10 cellular contexts compared by ENCODE assay signal in the genomic region with DNA sequence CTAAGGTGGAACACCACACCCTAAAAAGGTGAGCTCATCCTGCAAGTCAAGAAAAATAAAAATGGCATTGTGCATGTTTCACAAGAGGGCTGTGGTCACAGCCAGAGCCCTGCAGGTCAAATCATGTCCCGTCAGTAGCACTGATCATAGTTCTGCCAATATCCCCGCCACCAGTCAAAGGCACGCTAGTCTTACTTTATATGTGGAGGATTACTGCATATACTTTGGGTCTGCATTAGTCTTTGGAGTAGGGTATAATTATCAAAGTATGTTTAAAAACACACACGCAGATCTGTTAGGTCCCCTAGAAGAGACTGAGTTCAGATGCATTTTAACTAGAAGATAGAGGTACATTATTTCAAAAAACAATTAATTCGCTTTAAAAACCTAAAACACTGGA. TPM values are rescaled to one million over a fixed set of nuclear protein-coding genes. Genes with fewer than 3 reads are reported as not detected.
DNase-seq lines count a peak whose midpoint lies in the region; ATAC-seq, FAIRE-seq and TF ChIP-seq lines count a peak whose summit lies in the region.
"Had no signal": no experiment of that assay in that cellular context is flagged by ENCODE, and none has a peak within 500 bp of the region (broad histone marks: within the 10 kb centered on the region; RNA-seq: fewer than 3 reads in every experiment).

No MANE protein-coding gene starts in this region.

- DNase-seq in GM23338 (ENCODE audit: low spot score), result peak; percentile 11
- DNase-seq in NCI-H345 (lab: John Stamatoyannopoulos, UW), result peak; percentile 50
- DNase-seq in endothelial cell of umbilical vein (ENCODE audit: low read depth, low spot score), result no peak
- no peak for DNase-seq in osteocyte (ENCODE audit: extremely low spot score, unreplicated experiment)
- DNase-seq in COLO829 (ENCODE audit: low spot score), result no peak
- DNase-seq: immature natural killer cell had no signal

- TF ChIP-seq POLR2A in endothelial cell of umbilical vein (IDR thresholded peaks at IDR 0.05; ENCODE audit: low read depth, low read length), result no peak

- peaks cover 8% of the 10 kb centered on the region for H3K27me3 Mint-ChIP-seq in GM23338 (ENCODE audit: insufficient read depth, low read depth, poor library complexity)
- peaks cover 4% of the 10 kb centered on the region for H3K27me3 Mint-ChIP-seq in osteocyte (ENCODE audit: unreplicated experiment)

- H3F3A ChIP-seq in GM23338 (replicated peaks; ENCODE audit: low read depth), result no peaks in the 10 kb centered on the region

- H3K27me3 ChIP-seq in GM23338 (ENCODE audit: insufficient read depth) (peaks cover 14% of the 10 kb centered on the region), endothelial cell of umbilical vein (ENCODE audit: control insufficient read depth in 2 of 2, insufficient read depth in 2 of 2, low read length in 2 of 2) (no peaks in the 10 kb centered on the region)

- H3K36me3 Mint-ChIP-seq in GM23338 (ENCODE audit: low read depth) (peaks cover 12% of the 10 kb centered on the region; the same call in 2 of the 3 replicates), osteocyte (ENCODE audit: unreplicated experiment) (peaks cover 2% of the 10 kb centered on the region)
- H3K36me3 Mint-ChIP-seq: immature natural killer cell had no signal

- H3K4me1 ChIP-seq in GM23338 (ENCODE audit: insufficient read depth) (peaks cover 16% of the 10 kb centered on the region), endothelial cell of umbilical vein (ENCODE audit: control insufficient read depth, extremely low read depth, insufficient read depth, low read length) (peaks cover 27% of the 10 kb centered on the region)

- H3K27ac Mint-ChIP-seq in GM23338 (peak overlapping the region; percentile 95), osteocyte (ENCODE audit: unreplicated experiment) (no peak overlapping the region)
- H3K27ac Mint-ChIP-seq: immature natural killer cell had no signal

- H4K20me1 ChIP-seq in GM23338 (replicated peaks; ENCODE audit: insufficient read depth), result no peaks in the 10 kb centered on the region
- no peaks in the 10 kb centered on the region for H4K20me1 ChIP-seq in endothelial cell of umbilical vein (replicated peaks; ENCODE audit: control insufficient read depth, extremely low read depth, insufficient read depth, low read length)

- no peaks in the 10 kb centered on the region; the same call in 1 of the 3 replicates for H3K9me3 Mint-ChIP-seq in GM23338
- H3K9me3 Mint-ChIP-seq in osteocyte (ENCODE audit: unreplicated experiment), result no peaks in the 10 kb centered on the region
- H3K9me3 Mint-ChIP-seq: immature natural killer cell had no signal

- no peaks in the 10 kb centered on the region for H3K9me3 ChIP-seq in endothelial cell of umbilical vein (replicated peaks; ENCODE audit: control insufficient read depth, insufficient read depth, low read length)

- intact Hi-C loops in endothelial cell of umbilical vein (cut with micrococcal nuclease), result loop anchor here (5.0 kb wide), 2 partner anchors 233 to 667 kb away; a partner anchor contains a TSS

- H3K4me2 ChIP-seq in GM23338 (peak overlapping the region; percentile 85), endothelial cell of umbilical vein (ENCODE audit: insufficient read depth, low read length) (peak overlapping the region; percentile 92)

- CTCF ChIA-PET in endothelial cell of umbilical vein (lab: Charles Lee), result interaction anchor here (0.8 to 3.6 kb wide), 9 partner anchors 11 to 397 kb away, joined by 3 to 28 read pairs (median 4); no protein-coding TSS in a partner anchor

- H3K9ac ChIP-seq in endothelial cell of umbilical vein (replicated peaks; ENCODE audit: extremely low read depth, insufficient read depth, low read length), result no peak overlapping the region

- no peak for FAIRE-seq in endothelial cell of umbilical vein (lab: Jason Lieb, UNC)
- FAIRE-seq: GM12891 had no signal

- peak; percentile 3; the same call in 2 of the 3 replicates for ATAC-seq in GM23338
- ATAC-seq in HG02884 (IDR thresholded peaks at IDR 0.05; ENCODE audit: unreplicated experiment), result no peak
- no peak for ATAC-seq in GM19395 (IDR thresholded peaks at IDR 0.05; ENCODE audit: unreplicated experiment)
- ATAC-seq in GM21447 (IDR thresholded peaks at IDR 0.05; ENCODE audit: unreplicated experiment), result no peak

- dilution Hi-C loops in endothelial cell of umbilical vein (cut with MboI; ENCODE audit: extremely low pct_ligation_motif_present, low sequenced_read_pairs), result no loop called here

- no peaks in the 10 kb centered on the region for H3K9me1 ChIP-seq in endothelial cell of umbilical vein (replicated peaks; ENCODE audit: control insufficient read depth, extremely low read depth, insufficient read depth, low read length)

- H3K36me3 ChIP-seq in GM23338 (ENCODE audit: insufficient read depth), result no peaks in the 10 kb centered on the region
- no peaks in the 10 kb centered on the region for H3K36me3 ChIP-seq in endothelial cell of umbilical vein (ENCODE audit: control insufficient read depth in 2 of 2, extremely low read depth in 1 of 2, insufficient read depth in 2 of 2, low read length in 2 of 2)

- peak overlapping the region; percentile 90 for H3K4me3 Mint-ChIP-seq in GM23338
- H3K4me3 Mint-ChIP-seq in osteocyte (ENCODE audit: unreplicated experiment), result peak overlapping the region; percentile 88

- H3K79me2 ChIP-seq in GM23338 (replicated peaks; ENCODE audit: insufficient read depth) (peaks cover 25% of the 10 kb centered on the region), endothelial cell of umbilical vein (ENCODE audit: control insufficient read depth, insufficient read depth, low read length) (peaks cover 36% of the 10 kb centered on the region)

- TF ChIP-seq CTCF in GM23338 (conservative IDR thresholded peaks at IDR 0.05; ENCODE audit: low read depth in 2 of 2) (no peak), endothelial cell of umbilical vein (IDR thresholded peaks at IDR 0.05; ENCODE audit: extremely low read depth in 1 of 2, insufficient read depth in 1 of 2, low read depth in 1 of 2, low read length in 2 of 2) (no peak), osteocyte (IDR thresholded peaks at IDR 0.05) (no peak)

- no TSS peak for BruUV-seq in endothelial cell of umbilical vein (replicated peaks; lab: Mats Ljungman, UMichigan)

- POLR2A ChIA-PET in endothelial cell of umbilical vein (lab: Charles Lee), result no interaction called here

- no peaks in the 10 kb centered on the region for H3K9me2 ChIP-seq in GM23338 (ENCODE audit: insufficient read depth)

- H2AFZ ChIP-seq in GM23338, result no peak overlapping the region
- H2AFZ ChIP-seq in endothelial cell of umbilical vein (ENCODE audit: low read depth, low read length), result no peak overlapping the region

- peak overlapping the region; percentile 58 for H3K4me3 ChIP-seq in GM23338
- peak overlapping the region in 1 of 3 experiments; percentile 92 for H3K4me3 ChIP-seq in endothelial cell of umbilical vein (replicated peaks in 1 of 3; ENCODE audit: insufficient read depth in 1 of 3, low read depth in 1 of 3, low read length in 3 of 3)

- peak overlapping the region; percentile 16; the same call in 1 of the 2 replicates for H3K27ac ChIP-seq in GM23338 (ENCODE audit: low read depth)
- H3K27ac ChIP-seq in endothelial cell of umbilical vein (ENCODE audit: insufficient read depth, low read depth, low read length), result no peak overlapping the region

- peaks cover 29% of the 10 kb centered on the region for H3K4me1 Mint-ChIP-seq in GM23338
- peaks cover 29% of the 10 kb centered on the region for H3K4me1 Mint-ChIP-seq in osteocyte (ENCODE audit: unreplicated experiment)

TF ChIP-seq in GM23338, 12 proteins besides CTCF, POLR2A, EP300 and RAD21 (continues in another document):
- TF ChIP-seq NANOG (IDR thresholded peaks at IDR 0.05; ENCODE audit: borderline replicate concordance) (no peak), STAT1 (IDR thresholded peaks at IDR 0.05; ENCODE audit: unreplicated experiment) (no peak), ZNF331 (CRISPR knock-in tag; IDR thresholded peaks at IDR 0.05; ENCODE audit: low read depth) (no peak)

TF ChIP-seq in endothelial cell of umbilical vein, 7 proteins besides CTCF, POLR2A, EP300 and RAD21 (continues in another document):
- TF ChIP-seq GATA2 (IDR thresholded peaks at IDR 0.05; ENCODE audit: insufficient read depth, insufficient read length, low read depth, low read length) (no peak), JUN (IDR thresholded peaks at IDR 0.05; ENCODE audit: borderline replicate concordance, insufficient read depth, insufficient read length, low read depth) (no peak), EZH2 (IDR thresholded peaks at IDR 0.05; ENCODE audit: borderline replicate concordance, low read depth, low read length, severe bottlenecking) (no peak), FOS (IDR thresholded peaks at IDR 0.05; ENCODE audit: borderline replicate concordance, insufficient read depth, low read length) (no peak)
- TF ChIP-seq, protein P1, sequence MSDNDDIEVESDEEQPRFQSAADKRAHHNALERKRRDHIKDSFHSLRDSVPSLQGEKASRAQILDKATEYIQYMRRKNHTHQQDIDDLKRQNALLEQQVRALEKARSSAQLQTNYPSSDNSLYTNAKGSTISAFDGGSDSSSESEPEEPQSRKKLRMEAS (IDR thresholded peaks at IDR 0.05; ENCODE audit: insufficient read depth, insufficient read length), result no peak

RNA-seq across cellular contexts. Expression of a gene that starts 1.8 kb away (rescaled TPM):
- 20.1 and 23.7 TPM in 2 replicates for total RNA-seq in GM23338 (2014; rRNA removed; shearing (Covaris generic))
- 28.1 and 28.4 TPM in 2 replicates for polyA plus RNA-seq in GM23338 (2016; fragmentation: Nextera tagmentation; extraction: Ambion mirVana)
- 27.4 and 30.2 TPM in 2 replicates for total RNA-seq in endothelial cell of umbilical vein
- 15.7 and 18.8 TPM in 2 replicates for polyA plus RNA-seq in endothelial cell of umbilical vein
- polyA plus RNA-seq in endothelial cell of umbilical vein (2011; cell fraction: cytosol; rRNA removed), result 11.7 and 13.0 TPM in 2 replicates
- polyA plus RNA-seq in endothelial cell of umbilical vein (2011; cell fraction: nucleus; rRNA removed), result 4.6 and 4.9 TPM in 2 replicates
- polyA plus RNA-seq in endothelial cell of umbilical vein (2012), result 34.6 and 43.8 TPM in 2 replicates
- polyA minus RNA-seq in endothelial cell of umbilical vein, result 24.0 and 26.1 TPM in 2 replicates
- 23.8 TPM for polyA minus RNA-seq in endothelial cell of umbilical vein (2011; cell fraction: cytosol; rRNA and poly(A)+ RNA removed)
- 2.6 and 4.0 TPM in 2 replicates for polyA minus RNA-seq in endothelial cell of umbilical vein (2011; cell fraction: nucleus; rRNA and poly(A)+ RNA removed)
- total RNA-seq in osteocyte, result 26.0 and 26.6 TPM in 2 replicates

RNA-seq across cellular contexts. Expression of a gene that starts 56.3 kb away (rescaled TPM):
- 23.1 and 24.6 TPM in 2 replicates for total RNA-seq in GM23338 (2014; rRNA removed; shearing (Covaris generic))
- polyA plus RNA-seq in GM23338 (2016; fragmentation: Nextera tagmentation; extraction: Ambion mirVana) (5.0 and 5.8 TPM in 2 replicates), endothelial cell of umbilical vein (1.0 and 1.3 TPM in 2 replicates)
- total RNA-seq in endothelial cell of umbilical vein (7.0 and 7.3 TPM in 2 replicates), osteocyte (0.05 and 0.08 TPM in 2 replicates)
- polyA plus RNA-seq in endothelial cell of umbilical vein (2011; cell fraction: cytosol; rRNA removed), result 1.7 and 1.8 TPM in 2 replicates
- 2.2 and 2.3 TPM in 2 replicates for polyA plus RNA-seq in endothelial cell of umbilical vein (2011; cell fraction: nucleus; rRNA removed)
- polyA plus RNA-seq in endothelial cell of umbilical vein (2012), result 2.6 and 5.4 TPM in 2 replicates
- 5.6 and 6.5 TPM in 2 replicates for polyA minus RNA-seq in endothelial cell of umbilical vein
- 1.7 TPM for polyA minus RNA-seq in endothelial cell of umbilical vein (2011; cell fraction: cytosol; rRNA and poly(A)+ RNA removed)
- 3.3 and 4.0 TPM in 2 replicates for polyA minus RNA-seq in endothelial cell of umbilical vein (2011; cell fraction: nucleus; rRNA and poly(A)+ RNA removed)

Comparison
In these comparisons a context has a peak if more than half of its experiments do, and no peak if none do; other contexts are left out.
1. DNase-seq: peak in GM23338 (single experiment) and NCI-H345 (single experiment); none in endothelial cell of umbilical vein (single experiment), osteocyte (single experiment) and COLO829 (single experiment).